Comparison of ENCODE assay signal across 12 cellular contexts in the genomic region with DNA sequence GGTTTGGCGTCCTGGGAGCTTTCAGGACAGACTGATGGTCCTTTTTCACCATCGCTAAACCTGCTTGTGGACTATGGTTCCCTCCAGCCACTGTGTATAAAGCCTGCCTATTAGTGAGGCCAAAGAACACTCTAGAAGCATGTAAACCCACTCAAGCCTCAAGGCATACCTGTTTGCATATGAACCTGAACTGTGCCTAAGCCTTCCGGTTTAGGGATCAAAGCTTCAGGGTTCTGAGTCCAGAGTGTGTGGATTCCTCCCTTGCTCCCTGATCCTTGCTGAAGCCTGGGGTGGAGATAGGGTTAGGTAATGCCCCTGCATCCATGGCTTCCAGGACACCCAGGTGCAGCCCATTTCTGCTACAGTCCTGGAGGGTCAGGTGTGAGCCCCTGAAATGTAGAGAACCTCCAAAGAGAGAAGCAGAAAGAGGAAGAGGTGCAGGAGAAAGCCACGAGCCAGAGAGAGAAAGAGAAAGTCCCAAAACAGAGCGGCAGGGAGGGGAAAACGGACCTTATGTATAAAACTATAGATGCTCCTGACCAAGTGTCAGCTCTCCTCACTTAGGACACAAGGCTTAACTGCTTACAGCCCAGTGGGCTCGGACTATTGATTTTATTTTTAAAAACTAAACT.
DNase-seq lines count a peak whose midpoint lies in the region; ATAC-seq lines count a peak whose summit lies in the region.
"Had no signal": no experiment of that assay in that cellular context is flagged by ENCODE, and none has a peak within 500 bp of the region (broad histone marks: within the 10 kb centered on the region; RNA-seq: fewer than 3 reads in every experiment).

No MANE protein-coding gene starts in this region.

- POLR2A ChIA-PET in activated naive CD8-positive, alpha-beta T cell treated with anti-CD3 and anti-CD28 coated beads, Interleukin-2, amount 10 ng/mL, durations not matched to agents 7 days and 5 days (lab: Charles Lee): interaction anchor here (0.7 to 4.9 kb wide), 8 partner anchors 9 to 1118 kb away, joined by 3 to 53 read pairs (median 4); a partner anchor contains a TSS

- H3K27ac Mint-ChIP-seq in CD4-positive, CD25-positive, alpha-beta regulatory T cell: peak overlapping the region in 2 of 3 donors; percentile 36 to 67
- peak overlapping the region; percentile 65 to 91 (median 73) for H3K27ac Mint-ChIP-seq in IgD-negative memory B cell
- H3K27ac Mint-ChIP-seq in activated naive CD8-positive, alpha-beta T cell treated with anti-CD3 and anti-CD28 coated beads, Interleukin-2, amount 10 ng/mL, durations not matched to agents 7 days and 5 days: peak overlapping the region; percentile 93

- peaks cover 26% of the 10 kb centered on the region for H3K4me1 ChIP-seq in CD4-positive, CD25-positive, alpha-beta regulatory T cell (ENCODE audit: control insufficient read depth, insufficient read depth, low read length, poor library complexity, severe bottlenecking)
- H3K4me1 ChIP-seq in mucosa of rectum (ENCODE audit: control insufficient read depth in 2 of 2, insufficient read depth in 2 of 2, low read length in 2 of 2): peaks cover 17% of the 10 kb centered on the region in 2 donors

- H3K36me3 ChIP-seq in CD4-positive, CD25-positive, alpha-beta regulatory T cell (ENCODE audit: control insufficient read depth, insufficient read depth, low read length): no peaks in the 10 kb centered on the region
- no peaks in the 10 kb centered on the region for H3K36me3 ChIP-seq in mucosa of rectum (ENCODE audit: control insufficient read depth in 2 of 2, insufficient read depth in 2 of 2, low read length in 2 of 2)
- H3K36me3 ChIP-seq: WERI-Rb-1 had no signal

- H3K9me3 Mint-ChIP-seq in CD4-positive, CD25-positive, alpha-beta regulatory T cell: no peaks in the 10 kb centered on the region
- no peaks in the 10 kb centered on the region for H3K9me3 Mint-ChIP-seq in IgD-negative memory B cell
- H3K9me3 Mint-ChIP-seq in activated naive CD8-positive, alpha-beta T cell treated with anti-CD3 and anti-CD28 coated beads, Interleukin-2, amount 10 ng/mL, durations not matched to agents 7 days and 5 days: no peaks in the 10 kb centered on the region

- no peak overlapping the region for H3K4me3 ChIP-seq in CD4-positive, CD25-positive, alpha-beta regulatory T cell (ENCODE audit: low read depth, low read length)
- H3K4me3 ChIP-seq in mucosa of rectum (ENCODE audit: low read length in 2 of 2): peak overlapping the region; percentile 32 to 57

- no peaks in the 10 kb centered on the region for H3K27me3 ChIP-seq in CD4-positive, CD25-positive, alpha-beta regulatory T cell (ENCODE audit: control insufficient read depth, insufficient read depth, low read length)
- peaks cover 0 to 3% of the 10 kb centered on the region in 2 donors for H3K27me3 ChIP-seq in mucosa of rectum (ENCODE audit: control insufficient read depth in 2 of 2, insufficient read depth in 2 of 2, low read length in 2 of 2)

- H3K4me3 Mint-ChIP-seq in CD4-positive, CD25-positive, alpha-beta regulatory T cell: peak overlapping the region in 2 of 4 donors; percentile 29 to 57
- H3K4me3 Mint-ChIP-seq in IgD-negative memory B cell: peak overlapping the region; percentile 79 to 92 (median 88)
- H3K4me3 Mint-ChIP-seq in activated naive CD8-positive, alpha-beta T cell treated with anti-CD3 and anti-CD28 coated beads, Interleukin-2, amount 10 ng/mL, durations not matched to agents 7 days and 5 days: peak overlapping the region; percentile 99

- ATAC-seq in CD4-positive, CD25-positive, alpha-beta regulatory T cell (ENCODE audit: low read depth in 2 of 2): no peak
- no peak for ATAC-seq in activated naive CD8-positive, alpha-beta T cell treated with anti-CD3 and anti-CD28 coated beads, Interleukin-2, amount 10 ng/mL, durations not matched to agents 7 days and 5 days (ENCODE audit: low read depth)
- ATAC-seq in GM18861 (IDR thresholded peaks at IDR 0.05; ENCODE audit: unreplicated experiment): no peak
- ATAC-seq: Right ventricle myocardium inferior had no signal

- no peak overlapping the region for H3K27ac ChIP-seq in CD4-positive, CD25-positive, alpha-beta regulatory T cell (ENCODE audit: insufficient read depth, low read length, poor library complexity, severe bottlenecking)
- H3K27ac ChIP-seq in mucosa of rectum (ENCODE audit: low read depth in 2 of 2, low read length in 2 of 2): no peak overlapping the region
- H3K27ac ChIP-seq: C4-2B, WERI-Rb-1 had no signal

- peaks cover 18 to 65% (median 26%) of the 10 kb centered on the region in 4 donors for H3K4me1 Mint-ChIP-seq in CD4-positive, CD25-positive, alpha-beta regulatory T cell
- peaks cover 32 to 47% (median 36%) of the 10 kb centered on the region in 3 donors for H3K4me1 Mint-ChIP-seq in IgD-negative memory B cell
- H3K4me1 Mint-ChIP-seq in activated naive CD8-positive, alpha-beta T cell treated with anti-CD3 and anti-CD28 coated beads, Interleukin-2, amount 10 ng/mL, durations not matched to agents 7 days and 5 days: peaks cover 69% of the 10 kb centered on the region

- H3K36me3 Mint-ChIP-seq in CD4-positive, CD25-positive, alpha-beta regulatory T cell: peaks cover 22% of the 10 kb centered on the region
- no peaks in the 10 kb centered on the region for H3K36me3 Mint-ChIP-seq in IgD-negative memory B cell
- H3K36me3 Mint-ChIP-seq in activated naive CD8-positive, alpha-beta T cell treated with anti-CD3 and anti-CD28 coated beads, Interleukin-2, amount 10 ng/mL, durations not matched to agents 7 days and 5 days: peaks cover 14% of the 10 kb centered on the region

- no peak for DNase-seq in CD4-positive, CD25-positive, alpha-beta regulatory T cell
- no peak for DNase-seq in activated naive CD8-positive, alpha-beta T cell treated with anti-CD3 and anti-CD28 coated beads, Interleukin-2, amount 10 ng/mL, durations not matched to agents 7 days and 5 days
- no peak for DNase-seq in T-helper 9 cell
- DNase-seq in NAMALWA (ENCODE audit: low spot score): no peak
- no peak for DNase-seq in DMS114 treated with DMSO at 0.1 percent for 48 hours (lab: John Stamatoyannopoulos, UW; ENCODE audit: unreplicated experiment)
- DNase-seq: midbrain had no signal

- H3K9me3 ChIP-seq in CD4-positive, CD25-positive, alpha-beta regulatory T cell (ENCODE audit: control insufficient read depth in 2 of 2, low read length in 2 of 2): no peaks in the 10 kb centered on the region
- H3K9me3 ChIP-seq in mucosa of rectum (ENCODE audit: control insufficient read depth in 2 of 2, low read length in 2 of 2): no peaks in the 10 kb centered on the region

- H3K9ac ChIP-seq in mucosa of rectum (ENCODE audit: low read depth in 1 of 2, low read length in 2 of 2): peak overlapping the region in 1 of 2 donors; percentile 24

- no peaks in the 10 kb centered on the region for H3K27me3 Mint-ChIP-seq in CD4-positive, CD25-positive, alpha-beta regulatory T cell
- no peaks in the 10 kb centered on the region for H3K27me3 Mint-ChIP-seq in IgD-negative memory B cell
- H3K27me3 Mint-ChIP-seq in activated naive CD8-positive, alpha-beta T cell treated with anti-CD3 and anti-CD28 coated beads, Interleukin-2, amount 10 ng/mL, durations not matched to agents 7 days and 5 days: no peaks in the 10 kb centered on the region
